Comparison of ENCODE assay signal across 16 cellular contexts in genomic region chr7:103076767-103077166, GRCh38. TPM values are rescaled to one million over a fixed set of nuclear protein-coding genes. Genes with fewer than 3 reads are reported as not detected.
DNase-seq lines count a peak whose midpoint lies in the region; ATAC-seq, FAIRE-seq and TF ChIP-seq lines count a peak whose summit lies in the region.
"Had no signal": no experiment of that assay in that cellular context is flagged by ENCODE, and none has a peak within 500 bp of the region (broad histone marks: within the 10 kb centered on the region; RNA-seq: fewer than 3 reads in every experiment).

No MANE protein-coding gene starts in this region.

- H3K27me3 ChIP-seq in hepatocyte (no peaks in the 10 kb centered on the region), prostate gland (replicated peaks; ENCODE audit: insufficient read depth) (no peaks in the 10 kb centered on the region)
- H3K27me3 ChIP-seq: foreskin keratinocyte, ovary had no signal

- TF ChIP-seq POLR2A in prostate gland (IDR thresholded peaks at IDR 0.05) = no peak

- H3K9me3 ChIP-seq in hepatocyte (ENCODE audit: low read depth) (no peaks in the 10 kb centered on the region), prostate gland (no peaks in the 10 kb centered on the region)
- H3K9me3 ChIP-seq: ovary had no signal

- ATAC-seq in Right ventricle myocardium superior (ENCODE audit: poor library complexity) (no peak), left ventricle myocardium superior (no peak), T-cell (replicated peaks in 1 of 4) (no peak)
- ATAC-seq: foreskin keratinocyte had no signal

- DNase-seq in Right ventricle myocardium superior = peak; percentile 47
- DNase-seq in left ventricle myocardium superior = no peak
- DNase-seq in T-cell = peak in 1 of 34 experiments; percentile 7
- DNase-seq in hepatocyte (ENCODE audit: low spot score) = no peak
- no peak for DNase-seq in prostate gland (ENCODE audit: low spot score)
- DNase-seq in D721Med (ENCODE audit: insufficient read length, low spot score) = no peak
- DNase-seq in ecto neural progenitor cell (ENCODE audit: low spot score) = no peak
- DNase-seq in SHP77 treated with DMSO at 0.1 percent for 48 hours (lab: John Stamatoyannopoulos, UW) = no peak
- DNase-seq: activated CD4-positive, alpha-beta T cell treated with anti-CD3 and anti-CD28 coated beads, Interleukin-2, amount 50 U/mL, for 4 hours; activated effector memory CD4-positive, alpha-beta T cell treated with anti-CD3 and anti-CD28 coated beads, Interleukin-2, amount 50 U/mL, for 16 hours; DMS79 treated with DMSO at 0.1 percent for 48 hours; foreskin keratinocyte; NCI-H1694; ovary; T-helper 2 cell had no signal

- H3K79me2 ChIP-seq in hepatocyte = peaks cover 58% of the 10 kb centered on the region

- H3K4me2 ChIP-seq in hepatocyte = peak overlapping the region; percentile 78

- no peaks in the 10 kb centered on the region for H3K9me2 ChIP-seq in hepatocyte (replicated peaks; ENCODE audit: insufficient read depth)

- H3K36me3 Mint-ChIP-seq in T-cell = peaks cover 3% of the 10 kb centered on the region

- TF ChIP-seq CTCF in hepatocyte (IDR thresholded peaks at IDR 0.05; ENCODE audit: poor library complexity) = no peak
- TF ChIP-seq CTCF in prostate gland (IDR thresholded peaks at IDR 0.05) = no peak
- no peak for TF ChIP-seq CTCF in D721Med (IDR thresholded peaks at IDR 0.05; ENCODE audit: insufficient read depth, missing control alignments)

- no peak for FAIRE-seq in D721Med (lab: Jason Lieb, UNC)
- FAIRE-seq: RCC 7860 had no signal

- H4K20me1 ChIP-seq in hepatocyte (ENCODE audit: insufficient read depth, poor library complexity, severe bottlenecking) = no peaks in the 10 kb centered on the region

- H3K4me3 ChIP-seq in hepatocyte = no peak overlapping the region
- H3K4me3 ChIP-seq in prostate gland = no peak overlapping the region

- 93% methylated on average over 7 of the region's 7 CpGs for WGBS in hepatocyte (ENCODE audit: low lambda C conversion rate, missing lambda C conversion rate)
- WGBS in prostate gland = 91% methylated on average over 7 of the region's 7 CpGs

- intact Hi-C loops in Right ventricle myocardium superior (cut with DNase I) = no loop called here
- intact Hi-C loops in left ventricle myocardium superior (cut with micrococcal nuclease) = no loop called here
- intact Hi-C loops in prostate gland (cut with DNase I) = no loop called here

- no peaks in the 10 kb centered on the region for H3K36me3 ChIP-seq in hepatocyte (replicated peaks; ENCODE audit: insufficient read depth, low read depth)
- no peaks in the 10 kb centered on the region for H3K36me3 ChIP-seq in prostate gland
- H3K36me3 ChIP-seq: ovary had no signal

- H3K4me3 Mint-ChIP-seq in T-cell = peak overlapping the region; percentile 95 to 96 (median 95)

- H3K27ac ChIP-seq in hepatocyte (no peak overlapping the region), prostate gland (no peak overlapping the region)
- H3K27ac ChIP-seq: foreskin keratinocyte, ovary had no signal

- CTCF ChIA-PET in T-cell (lab: Charles Lee) = interaction anchor here in 1 of 2 donors (1.5 kb wide), 1 partner anchor 14 kb away, joined by 4 read pairs; no protein-coding TSS in a partner anchor

- peaks cover 46 to 53% (median 48%) of the 10 kb centered on the region in 3 donors for H3K4me1 Mint-ChIP-seq in T-cell

- no peaks in the 10 kb centered on the region for H3K27me3 Mint-ChIP-seq in T-cell

- POLR2A ChIA-PET in T-cell (lab: Charles Lee) = no interaction called here

- H3K9me3 Mint-ChIP-seq in T-cell = no peaks in the 10 kb centered on the region

- peak overlapping the region in 1 of 2 donors; percentile 6 for H3K27ac Mint-ChIP-seq in T-cell

- H3K4me1 ChIP-seq in hepatocyte (ENCODE audit: insufficient read depth) (peaks cover 7% of the 10 kb centered on the region), prostate gland (replicated peaks) (peaks cover 5% of the 10 kb centered on the region)

- no peak overlapping the region for H2AFZ ChIP-seq in hepatocyte

RNA-seq across cellular contexts. Expression of gene ARMC10, which starts 1.8 kb away (rescaled TPM):
- 18.6 TPM for total RNA-seq in Right ventricle myocardium superior
- 19.4 TPM for total RNA-seq in left ventricle myocardium superior
- 10 to 100 TPM; 16.1 to 24.8 (median 22.8) TPM for total RNA-seq in T-cell
- total RNA-seq in hepatocyte = 27.2 and 35.7 TPM in 2 replicates
- 28.5 and 33.5 TPM in 2 replicates for polyA plus RNA-seq in hepatocyte
- total RNA-seq in prostate gland = 10 to 100 TPM; 50.6 to 59.6 TPM

RNA-seq across cellular contexts. Expression of gene FBXL13, which starts 2.2 kb away (rescaled TPM):
- 0.51 TPM for total RNA-seq in Right ventricle myocardium superior
- total RNA-seq in left ventricle myocardium superior = 0.27 TPM
- total RNA-seq in T-cell = 1 to 10 TPM; 1.3 to 2.7 (median 1.4) TPM
- 1.8 and 3.3 TPM in 2 replicates for total RNA-seq in hepatocyte
- polyA plus RNA-seq in hepatocyte = 0.10 and 0.30 TPM in 2 replicates
- 1 to 10 TPM; 2.6 to 5.4 TPM for total RNA-seq in prostate gland
- polyA plus RNA-seq: foreskin keratinocyte had no signal
